Comparison of ENCODE assay signal across 25 cellular contexts in the genomic region with DNA sequence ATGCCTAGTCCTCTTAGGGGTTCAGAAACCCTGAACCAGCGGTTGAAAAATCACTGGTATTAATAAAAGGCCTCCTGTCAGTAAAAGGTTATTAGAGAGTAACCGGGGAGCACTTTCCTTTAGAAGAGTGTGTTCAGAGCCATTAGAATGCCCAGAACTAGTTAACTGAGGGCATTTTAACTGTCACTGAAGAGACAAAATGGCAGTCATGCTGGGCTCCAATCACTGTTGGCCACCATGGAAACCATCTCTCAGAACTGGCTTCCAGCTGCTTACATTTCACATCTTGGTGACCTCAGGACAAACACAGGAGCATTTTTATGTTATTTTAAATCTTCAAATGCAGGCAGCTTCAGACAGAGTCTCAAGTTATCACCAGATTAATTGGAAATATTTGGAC. TPM values are rescaled to one million over a fixed set of nuclear protein-coding genes. Genes with fewer than 3 reads are reported as not detected.
"Had no signal": no experiment of that assay in that cellular context is flagged by ENCODE, and none has a peak within 500 bp of the region (broad histone marks: within the 10 kb centered on the region; RNA-seq: fewer than 3 reads in every experiment).

No MANE protein-coding gene starts in this region.

- H3K9me3 ChIP-seq: stomach, suprapubic skin, testis, thoracic aorta, thyroid gland, tibial artery, tibial nerve, transverse colon, upper lobe of left lung, upper lobe of right lung, uterus, vagina had no signal

- H3K27ac ChIP-seq: stomach, suprapubic skin, testis, thoracic aorta, thyroid gland, tibial artery, tibial nerve, transverse colon, upper lobe of left lung, upper lobe of right lung, uterus, vagina had no signal

- H3K4me3 ChIP-seq: stomach, suprapubic skin, testis, thoracic aorta, thyroid gland, tibial artery, tibial nerve, transverse colon, upper lobe of left lung, upper lobe of right lung, uterus, vagina had no signal

- H3K36me3 ChIP-seq: stomach, suprapubic skin, thoracic aorta, thyroid gland, tibial artery, tibial nerve, transverse colon, upper lobe of left lung, upper lobe of right lung, uterus, vagina had no signal

- DNase-seq: stimulated activated CD4-positive, alpha-beta T cell treated with anti-CD3 and anti-CD28 coated beads, Interleukin-2, amount 100 ng/mL, for 48 hours; stimulated activated CD4-positive, alpha-beta T cell treated with anti-CD3 and anti-CD28 coated beads, Interleukin-4, amount 100 ng/mL, for 1 hour; stimulated activated CD4-positive, alpha-beta T cell treated with anti-CD3 and anti-CD28 coated beads, Interleukin-4, amount 100 ng/mL, for 24 hours; stimulated activated CD4-positive, alpha-beta T cell treated with anti-CD3 and anti-CD28 coated beads, Interleukin-4, amount 100 ng/mL, for 4 hours; stimulated activated CD8-positive, alpha-beta memory T cell treated with anti-CD3 and anti-CD28 coated beads, Interleukin-4, amount 100 ng/mL, for 48 hours; stimulated activated naive B cell treated with anti-CD40 and anti-IgM and Interleukin-4, amounts not matched to agents 10 μg/mL and 1 μg/mL and 100 μg/mL, for 72 hours; stimulated activated naive CD4-positive, alpha-beta T cell; stimulated activated naive CD4-positive, alpha-beta T cell treated with Interleukin-2 at 50 U/mL for 16 hours; stimulated activated naive CD8-positive, alpha-beta T cell treated with anti-CD3 and anti-CD28 coated beads, Interleukin-15, amount 100 ng/mL, for 72 hours; stimulated activated naive CD8-positive, alpha-beta T cell treated with anti-CD3 and anti-CD28 coated beads, Interleukin-15, Interleukin-2, amounts not matched to agents 100 U/mL and 50 U/mL, for 24 hours; stomach; substantia nigra; testis; thyroid gland; tibial artery; transverse colon; trophoblast cell; upper lobe of left lung; upper lobe of right lung; uterus had no signal

- H3K27me3 ChIP-seq: stomach, suprapubic skin, testis, thyroid gland, tibial artery, tibial nerve, transverse colon, upper lobe of left lung, upper lobe of right lung, uterus, vagina had no signal

RNA-seq across cellular contexts. Expression of gene C9orf57, which starts 52.7 kb away (rescaled TPM):
- polyA plus RNA-seq: stomach, urinary bladder had no signal
